In the genomic region with DNA sequence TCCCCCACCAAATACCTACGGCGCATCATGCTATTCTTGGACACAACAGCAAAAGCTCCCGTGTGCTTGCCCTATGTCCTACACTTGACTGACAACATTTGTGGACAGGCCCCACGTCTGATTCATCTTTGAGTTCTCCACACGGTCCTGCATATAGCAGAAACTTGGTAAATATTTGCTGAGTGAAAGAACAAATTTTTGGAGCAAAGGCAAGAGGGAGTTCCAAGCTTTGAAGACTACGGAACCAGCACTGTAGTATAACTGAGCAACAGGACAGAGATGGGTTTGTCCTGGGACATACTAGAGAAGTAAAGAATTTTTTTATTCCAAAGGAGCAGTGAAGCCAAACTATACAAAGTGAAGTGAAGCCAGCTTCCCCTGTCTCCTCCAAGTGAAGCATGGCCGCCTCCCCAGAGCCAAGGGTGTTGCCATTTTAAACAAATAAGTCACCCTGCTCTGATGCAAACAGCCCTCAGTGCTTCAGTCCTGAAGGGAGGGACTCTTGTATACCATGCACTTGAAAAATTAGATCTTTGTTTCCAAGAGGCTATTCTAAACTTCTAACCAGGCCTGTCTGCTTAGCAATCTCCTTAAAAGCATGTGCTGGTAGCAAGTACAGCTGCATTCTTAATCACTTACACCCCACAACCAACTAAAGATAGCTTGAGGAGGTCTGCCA, we compare ENCODE assay signal across 9 cellular contexts. TPM values are rescaled to one million over a fixed set of nuclear protein-coding genes. Genes with fewer than 3 reads are reported as not detected.
A peak's percentile ranks its signal among the peaks of the same experiment; 100 is the strongest.
DNase-seq lines count a peak whose midpoint lies in the region; ATAC-seq and TF ChIP-seq lines count a peak whose summit lies in the region.
"Had no signal": no experiment of that assay in that cellular context is flagged by ENCODE, and none has a peak within 500 bp of the region (broad histone marks: within the 10 kb centered on the region; RNA-seq: fewer than 3 reads in every experiment).

No MANE protein-coding gene starts in this region.

- 41 to 42% methylated on average over 7 of the region's 7 CpGs for WGBS in GM23248 (ENCODE audit: low coverage in 1 of 2, low lambda C conversion rate in 2 of 2, missing lambda C conversion rate in 2 of 2), 2 experiments

- peak overlapping the region; percentile 50 for H3K9ac ChIP-seq in GM23248

- no peaks in the 10 kb centered on the region for H3K9me3 Mint-ChIP-seq in WTC11
- no peaks in the 10 kb centered on the region for H3K9me3 Mint-ChIP-seq in stimulated activated naive CD8-positive, alpha-beta T cell treated with anti-CD3 and anti-CD28 coated beads, Interleukin-15, amount 100 ng/mL, for 72 hours

- H3K9me2 ChIP-seq in GM23248 (ENCODE audit: insufficient read depth) = no peaks in the 10 kb centered on the region

- no peak overlapping the region for H3K27ac Mint-ChIP-seq in WTC11
- no peak overlapping the region for H3K27ac Mint-ChIP-seq in stimulated activated naive CD8-positive, alpha-beta T cell treated with anti-CD3 and anti-CD28 coated beads, Interleukin-15, amount 100 ng/mL, for 72 hours

- H3K4me3 Mint-ChIP-seq in WTC11 = no peak overlapping the region
- no peak overlapping the region for H3K4me3 Mint-ChIP-seq in stimulated activated naive CD8-positive, alpha-beta T cell treated with anti-CD3 and anti-CD28 coated beads, Interleukin-15, amount 100 ng/mL, for 72 hours

- H3K27me3 Mint-ChIP-seq in WTC11 (ENCODE audit: low read depth) = no peaks in the 10 kb centered on the region
- H3K27me3 Mint-ChIP-seq in stimulated activated naive CD8-positive, alpha-beta T cell treated with anti-CD3 and anti-CD28 coated beads, Interleukin-15, amount 100 ng/mL, for 72 hours = peaks cover 37% of the 10 kb centered on the region

- H3K27ac ChIP-seq in GM23248 (peak overlapping the region; percentile 81), cardiac muscle cell (peak overlapping the region; percentile 28)
- H3K27ac ChIP-seq: neutrophil had no signal

- CTCF ChIA-PET in WTC11 (lab: Charles Lee) = interaction anchor here (0.6 kb wide), 1 partner anchor 96 kb away, joined by 5 read pairs; no protein-coding TSS in a partner anchor

- no peak overlapping the region for H2AFZ ChIP-seq in GM23248

- H3K36me3 ChIP-seq in GM23248 (ENCODE audit: low read depth) (no peaks in the 10 kb centered on the region), cardiac muscle cell (no peaks in the 10 kb centered on the region)
- H3K36me3 ChIP-seq: neutrophil had no signal

- no peak for TF ChIP-seq CTCF in WTC11 (IDR thresholded peaks at IDR 0.05)
- no peak for TF ChIP-seq CTCF in cardiac muscle cell (IDR thresholded peaks at IDR 0.05; ENCODE audit: low read depth, low read length)

- peaks cover 37% of the 10 kb centered on the region for H3K4me1 Mint-ChIP-seq in WTC11
- H3K4me1 Mint-ChIP-seq in stimulated activated naive CD8-positive, alpha-beta T cell treated with anti-CD3 and anti-CD28 coated beads, Interleukin-15, amount 100 ng/mL, for 72 hours = peaks cover 26% of the 10 kb centered on the region

- H3K4me3 ChIP-seq in GM23248 = peak overlapping the region; percentile 7; the same call in 1 of the 2 replicates
- H3K4me3 ChIP-seq in cardiac muscle cell = no peak overlapping the region

- H3K4me1 ChIP-seq in GM23248 (ENCODE audit: insufficient read depth) (peaks cover 42% of the 10 kb centered on the region), cardiac muscle cell (ENCODE audit: low read depth) (peaks cover 9% of the 10 kb centered on the region)

- in situ Hi-C loops in GM23248 (cut with MboI) = no loop called here

- H3K9me3 ChIP-seq in GM23248 (ENCODE audit: low read depth) (no peaks in the 10 kb centered on the region), cardiac muscle cell (ENCODE audit: low read depth) (no peaks in the 10 kb centered on the region)
- H3K9me3 ChIP-seq: neutrophil had no signal

- peak overlapping the region; percentile 56 for H3K4me2 ChIP-seq in GM23248 (ENCODE audit: unreplicated experiment)

- H3K79me2 ChIP-seq in GM23248 (ENCODE audit: insufficient read depth) = peaks cover 98% of the 10 kb centered on the region

- H3K36me3 Mint-ChIP-seq in WTC11 = no peaks in the 10 kb centered on the region

- POLR2A ChIA-PET in WTC11 (lab: Charles Lee) = no interaction called here

- peak; percentile 86 for DNase-seq in GM23248
- no peak for DNase-seq in WTC11 (ENCODE audit: low spot score)
- DNase-seq in cardiac muscle cell (ENCODE audit: low read depth in 1 of 2, low spot score in 1 of 2) = peak in 1 of 2 donors; percentile 47
- no peak for DNase-seq in stimulated activated naive CD8-positive, alpha-beta T cell treated with anti-CD3 and anti-CD28 coated beads, Interleukin-15, amount 100 ng/mL, for 72 hours
- no peak for DNase-seq in stimulated activated CD4-positive, alpha-beta T cell treated with anti-CD3 and anti-CD28 coated beads, Interleukin-15, amount 100 ng/mL, for 24 hours
- no peak for DNase-seq in NCI-H1436 treated with DMSO at 0.1 percent for 48 hours (lab: John Stamatoyannopoulos, UW)

- ATAC-seq in WTC11 = no peak
- peak; percentile 21 for ATAC-seq in stimulated activated naive CD8-positive, alpha-beta T cell treated with anti-CD3 and anti-CD28 coated beads, Interleukin-15, amount 100 ng/mL, for 72 hours
- ATAC-seq in GM21447 (IDR thresholded peaks at IDR 0.05; ENCODE audit: unreplicated experiment) = no peak
- no peak for ATAC-seq in HG03108 (IDR thresholded peaks at IDR 0.05; ENCODE audit: unreplicated experiment)

- H3F3A ChIP-seq in GM23248 (ENCODE audit: insufficient read depth) = peaks cover 41% of the 10 kb centered on the region

- no peaks in the 10 kb centered on the region for H3K27me3 ChIP-seq in GM23248 (replicated peaks; ENCODE audit: insufficient read depth)
- H3K27me3 ChIP-seq in cardiac muscle cell = no peaks in the 10 kb centered on the region
- H3K27me3 ChIP-seq: neutrophil had no signal

- H4K20me1 ChIP-seq in GM23248 (ENCODE audit: insufficient read depth) = no peaks in the 10 kb centered on the region; the same call in 1 of the 2 replicates

TF ChIP-seq in WTC11, 78 proteins besides CTCF, POLR2A, EP300 and RAD21:
- TF ChIP-seq PREB (CRISPR knock-in tag; IDR thresholded peaks at IDR 0.05; ENCODE audit: borderline replicate concordance) (no peak; the same call in 1 of the 2 replicates), EMX1 (CRISPR knock-in tag; IDR thresholded peaks at IDR 0.05) (no peak), GABPB1 (CRISPR knock-in tag; IDR thresholded peaks at IDR 0.05) (peak; percentile 69; the same call in 1 of the 2 replicates), USF1 (CRISPR knock-in tag; IDR thresholded peaks at IDR 0.05) (no peak)

RNA-seq across cellular contexts. Expression of gene SPRED2, which starts 35.9 kb away (rescaled TPM):
- 8.5 and 19.7 TPM in 2 replicates for total RNA-seq in GM23248 (2014; rRNA removed; shearing (Covaris generic))
- polyA plus RNA-seq in GM23248 (2016; fragmentation: Nextera tagmentation; extraction: Ambion mirVana) (19.5 and 20.3 TPM in 2 replicates), cardiac muscle cell (18.4 and 18.9 TPM in 2 replicates)
- total RNA-seq in WTC11 (2021) (26.4 to 34.1 TPM (median 32.7 TPM) in 3 replicates), cardiac muscle cell (11.7 and 14.7 TPM in 2 replicates)
